Comparison of ENCODE assay signal across 7 cellular contexts in the genomic region with DNA sequence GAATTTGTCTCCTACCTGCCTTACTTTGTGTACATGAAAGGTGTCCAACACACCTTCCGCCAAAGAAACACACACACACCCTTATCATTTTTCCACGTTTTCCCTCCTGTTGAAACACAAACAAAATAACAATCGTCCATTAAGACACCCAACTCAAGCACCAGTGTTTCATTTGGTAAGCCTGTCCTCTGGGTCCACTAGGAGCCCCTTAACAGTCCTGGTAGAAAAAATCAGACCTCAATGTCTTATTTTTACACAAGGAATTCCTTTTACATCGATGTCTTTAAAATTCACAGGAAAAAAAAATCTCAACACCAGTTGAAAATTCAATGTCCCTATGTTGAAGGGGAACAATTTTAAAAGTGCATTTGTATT. TPM values are rescaled to one million over a fixed set of nuclear protein-coding genes. Genes with fewer than 3 reads are reported as not detected.
A peak's percentile ranks its signal among the peaks of the same experiment; 100 is the strongest.
DNase-seq lines count a peak whose midpoint lies in the region; ATAC-seq, FAIRE-seq and TF ChIP-seq lines count a peak whose summit lies in the region.

No MANE protein-coding gene starts in this region.

- TF ChIP-seq CTCF in activated B cell treated with CpG ODN at 0.5 μM for 24 hours (IDR thresholded peaks at IDR 0.05) (no peak), keratinocyte (optimal IDR thresholded peaks at IDR 0.05 in 1 of 3, IDR thresholded peaks at IDR 0.05 in 1 of 3, conservative IDR thresholded peaks at IDR 0.05 in 1 of 3; ENCODE audit: extremely low read depth in 1 of 3, insufficient read depth in 2 of 3, low read length in 3 of 3) (no peak), spleen (IDR thresholded peaks at IDR 0.05 in 8 of 11, conservative IDR thresholded peaks at IDR 0.05 in 3 of 11) (no peak), GM10266 (IDR thresholded peaks at IDR 0.05; ENCODE audit: control insufficient read depth, insufficient read depth, low read depth, missing control alignments) (no peak)

- H3K4me2 ChIP-seq in keratinocyte (ENCODE audit: control insufficient read depth, extremely low read depth, insufficient read depth, low read depth, low read length): peak overlapping the region; percentile 82

- H3K9me3 ChIP-seq in HUES48 (ENCODE audit: control insufficient read depth, insufficient read depth, low read length) (no peaks in the 10 kb centered on the region), keratinocyte (ENCODE audit: control insufficient read depth, low read depth, low read length) (no peaks in the 10 kb centered on the region), spleen (no peaks in the 10 kb centered on the region)

- H4K20me1 ChIP-seq in keratinocyte (ENCODE audit: control insufficient read depth, extremely low read depth, insufficient read depth, low read length): no peaks in the 10 kb centered on the region

- peak overlapping the region; percentile 42 for H3K4me3 Mint-ChIP-seq in activated B cell treated with CpG ODN at 0.5 μM for 24 hours

- FAIRE-seq in keratinocyte (lab: Jason Lieb, UNC): no peak

- peaks cover 37% of the 10 kb centered on the region for H3K4me1 ChIP-seq in HUES48 (ENCODE audit: control insufficient read depth, insufficient read depth, low read length)
- H3K4me1 ChIP-seq in keratinocyte (ENCODE audit: control insufficient read depth, extremely low read depth, insufficient read depth, low read length): peaks cover 52% of the 10 kb centered on the region
- peaks cover 39 to 75% (median 72%) of the 10 kb centered on the region in 6 donors for H3K4me1 ChIP-seq in spleen

- POLR2A ChIA-PET in activated B cell treated with CpG ODN at 0.5 μM for 24 hours (lab: Charles Lee): interaction anchor here (0.6 to 15.3 kb wide), 3 partner anchors 35 to 1393 kb away, joined by 3 to 465 read pairs (median 4); no protein-coding TSS in a partner anchor

- DNase-seq in activated B cell treated with CpG ODN at 0.5 μM for 24 hours (no peak), keratinocyte (ENCODE audit: low read depth, low spot score) (no peak), spleen (no peak), GM10266 (ENCODE audit: extremely low spot score) (no peak), foreskin melanocyte (no peak)
- no peak for DNase-seq in stimulated activated CD4-positive, alpha-beta T cell treated with anti-CD3 and anti-CD28 coated beads, Interleukin-4, amount 100 ng/mL, for 4 hours

- ATAC-seq in activated B cell treated with CpG ODN at 0.5 μM for 24 hours (ENCODE audit: low read depth): no peak

- peaks cover 3% of the 10 kb centered on the region for H3K27me3 Mint-ChIP-seq in activated B cell treated with CpG ODN at 0.5 μM for 24 hours

- peaks cover 14% of the 10 kb centered on the region for H3K79me2 ChIP-seq in keratinocyte (ENCODE audit: control insufficient read depth, insufficient read depth, low read length)

- H3K36me3 ChIP-seq in HUES48 (ENCODE audit: control insufficient read depth, insufficient read depth, low read length) (no peaks in the 10 kb centered on the region), keratinocyte (ENCODE audit: control insufficient read depth in 2 of 2, extremely low read depth in 1 of 2, insufficient read depth in 2 of 2, low read length in 2 of 2) (no peaks in the 10 kb centered on the region), spleen (peaks cover 0 to 12% (median 0%) of the 10 kb centered on the region in 6 donors)

- H3K27ac ChIP-seq in HUES48 (ENCODE audit: low read depth, low read length) (peak overlapping the region; percentile 71), keratinocyte (ENCODE audit: control insufficient read depth, insufficient read depth, low read length) (peak overlapping the region; percentile 97), spleen (peak overlapping the region in 5 of 8 donors; percentile 74 to 89 (median 84))

- H3K4me3 ChIP-seq in HUES48 (ENCODE audit: low read depth, low read length) (peak overlapping the region; percentile 47), keratinocyte (ENCODE audit: control insufficient read depth in 2 of 3, extremely low read depth in 1 of 3, insufficient read depth in 2 of 3, low read depth in 1 of 3, low read length in 3 of 3) (peak overlapping the region in 2 of 3 experiments; percentile 47 to 48), spleen (no peak overlapping the region)

- H2AFZ ChIP-seq in keratinocyte (ENCODE audit: control insufficient read depth, low read length): no peak overlapping the region

- H3K36me3 Mint-ChIP-seq in activated B cell treated with CpG ODN at 0.5 μM for 24 hours (ENCODE audit: low read depth): peaks cover under 1% of the 10 kb centered on the region

- CTCF ChIA-PET in activated B cell treated with CpG ODN at 0.5 μM for 24 hours (lab: Charles Lee): interaction anchor here (5.9 to 7.2 kb wide), 2 partner anchors 176 to 358 kb away, joined by 62 to 77 read pairs; no protein-coding TSS in a partner anchor

- WGBS in spleen, 5 donors: 35 to 62% (median 45%) methylated on average over 4 of the region's 4 CpGs

- no peak overlapping the region for H3K27ac Mint-ChIP-seq in activated B cell treated with CpG ODN at 0.5 μM for 24 hours

- no peaks in the 10 kb centered on the region for H3K9me3 Mint-ChIP-seq in activated B cell treated with CpG ODN at 0.5 μM for 24 hours

- peaks cover 55% of the 10 kb centered on the region for H3K4me1 Mint-ChIP-seq in activated B cell treated with CpG ODN at 0.5 μM for 24 hours

- H3K27me3 ChIP-seq in HUES48 (ENCODE audit: control insufficient read depth, insufficient read depth, low read length) (peaks cover 42% of the 10 kb centered on the region), keratinocyte (ENCODE audit: control insufficient read depth, extremely low read depth, insufficient read depth, low read length) (no peaks in the 10 kb centered on the region), spleen (replicated peaks in 1 of 7) (peaks cover 0 to 76% (median 3%) of the 10 kb centered on the region in 7 donors)

- TF ChIP-seq POLR2A in spleen (IDR thresholded peaks at IDR 0.05): no peak

- intact Hi-C loops in activated B cell treated with CpG ODN at 0.5 μM for 24 hours (cut with micrococcal nuclease) (loop anchor here (5.0 to 10.0 kb wide), 7 partner anchors 62 to 1767 kb away; a partner anchor contains a TSS), spleen (cut with DNase I; ENCODE audit: low total_unique reads) (loop anchor here (5.0 to 10.0 kb wide), 3 partner anchors 177 to 475 kb away; no protein-coding TSS in a partner anchor)

- dilution Hi-C loops in keratinocyte (cut with MboI; ENCODE audit: extremely low pct_ligation_motif_present, low sequenced_read_pairs): no loop called here

- H3K9ac ChIP-seq in HUES48 (ENCODE audit: low read depth, low read length) (no peak overlapping the region), keratinocyte (ENCODE audit: control insufficient read depth, extremely low read depth, insufficient read depth, low read length) (peak overlapping the region; percentile 98)

- H3K9me1 ChIP-seq in keratinocyte (ENCODE audit: control insufficient read depth, extremely low read depth, insufficient read depth, low read length): no peaks in the 10 kb centered on the region

RNA-seq across cellular contexts. Expression of a gene that starts 4.0 kb away (rescaled TPM):
- total RNA-seq in activated B cell treated with CpG ODN at 0.5 μM for 24 hours (5.0 and 5.9 TPM in 2 replicates), spleen (10 to 100 TPM; 38.2 to 59.6 (median 40.3) TPM)
- polyA plus RNA-seq in keratinocyte (17.6 to 138 TPM (median 88.4 TPM) in 3 replicates), spleen (10 to 100 TPM; 17.7 to 19.7 (median 19.6) TPM)
- 243 TPM for polyA plus RNA-seq in keratinocyte (2011; ENCODE audit: low read depth)
- 32.9 and 46.3 TPM in 2 replicates for polyA plus RNA-seq in keratinocyte (2011; cell fraction: cytosol; rRNA removed)
- polyA plus RNA-seq in keratinocyte (2011; cell fraction: nucleus; rRNA removed): 312 and 346 TPM in 2 replicates
- polyA plus RNA-seq in keratinocyte (2012; ENCODE audit: low replicate concordance): 19.2 and 184 TPM in 2 replicates
- 8.5 to 32.9 TPM (median 26.9 TPM) in 3 replicates for polyA minus RNA-seq in keratinocyte
- 75.4 TPM for polyA minus RNA-seq in keratinocyte (2011; cell fraction: cytosol; rRNA and poly(A)+ RNA removed)
- polyA minus RNA-seq in keratinocyte (2011; cell fraction: nucleus; rRNA and poly(A)+ RNA removed): 167 and 184 TPM in 2 replicates

Comparison
In these comparisons a context has a peak if more than half of its experiments do, and no peak if none do; other contexts are left out.
1. H3K4me3 ChIP-seq: peak in HUES48 (single experiment) and keratinocyte (2 of 3); none in spleen (0 of 8).
2. Peak in every context shown above with its lines, with median percentiles within 50 percentile points of each other: H3K27ac ChIP-seq.